Comparison of ENCODE assay signal across 10 cellular contexts in genomic region chr17:77436481-77436880, GRCh38.
DNase-seq lines count a peak whose midpoint lies in the region; ATAC-seq and TF ChIP-seq lines count a peak whose summit lies in the region.
"Had no signal": no experiment of that assay in that cellular context is flagged by ENCODE, and none has a peak within 500 bp of the region (broad histone marks: within the 10 kb centered on the region; RNA-seq: fewer than 3 reads in every experiment).

No MANE protein-coding gene starts in this region.

- H3K36me3 ChIP-seq in KMS-11 (ENCODE audit: insufficient read depth), result no peaks in the 10 kb centered on the region
- no peaks in the 10 kb centered on the region for H3K36me3 ChIP-seq in neural progenitor cell

- peaks cover 97% of the 10 kb centered on the region for H3K4me1 Mint-ChIP-seq in CD4-positive, alpha-beta T cell (ENCODE audit: low read depth)
- peaks cover 87% of the 10 kb centered on the region for H3K4me1 Mint-ChIP-seq in dendritic cell treated with granulocyte-macrophage colony-stimulating factor and Interleukin-4, amounts not matched to agents 40 ng/mL and 50 ng/mL, for 4 days (ENCODE audit: low read depth)
- H3K4me1 Mint-ChIP-seq in neural progenitor cell, result peaks cover 81% of the 10 kb centered on the region

- H3K4me3 ChIP-seq in KMS-11 (IDR thresholded peaks at IDR 0.05; ENCODE audit: insufficient read depth, low read depth, low read length) (no peak overlapping the region), neural progenitor cell (peak overlapping the region; percentile 16)
- H3K4me3 ChIP-seq: body of pancreas had no signal

- H3K27ac ChIP-seq in CD4-positive, alpha-beta T cell (ENCODE audit: low read depth, low read length), result peak overlapping the region; percentile 98
- H3K27ac ChIP-seq in KMS-11 (peak overlapping the region; percentile 96), neural progenitor cell (peak overlapping the region; percentile 86)
- H3K27ac ChIP-seq: body of pancreas had no signal

- H3K4me1 ChIP-seq in KMS-11 (ENCODE audit: low read depth, poor library complexity, severe bottlenecking) (peaks cover 98% of the 10 kb centered on the region), neural progenitor cell (peaks cover 52% of the 10 kb centered on the region)

- CTCF ChIA-PET in CD4-positive, alpha-beta T cell (lab: Charles Lee), result interaction anchor here (0.7 to 3.3 kb wide), 9 partner anchors 9 to 105 kb away, joined by 3 to 19 read pairs (median 4); no protein-coding TSS in a partner anchor

- H3K27ac Mint-ChIP-seq in CD4-positive, alpha-beta T cell, result peak overlapping the region; percentile 93
- H3K27ac Mint-ChIP-seq in dendritic cell treated with granulocyte-macrophage colony-stimulating factor and Interleukin-4, amounts not matched to agents 40 ng/mL and 50 ng/mL, for 4 days, result peak overlapping the region; percentile 34
- H3K27ac Mint-ChIP-seq in neural progenitor cell, result no peak overlapping the region

- DNase-seq in CD4-positive, alpha-beta T cell, result peak in 1 of 10 experiments; percentile 32
- DNase-seq in neural progenitor cell (ENCODE audit: low spot score) (no peak), dermis blood vessel endothelial cell (no peak), NCI-H2081 treated with DMSO at 0.1 percent for 48 hours (lab: John Stamatoyannopoulos, UW) (no peak)
- DNase-seq: GOT3 had no signal

- peaks cover 27% of the 10 kb centered on the region for H3F3A ChIP-seq in neural progenitor cell (ENCODE audit: low read depth)

- no peaks in the 10 kb centered on the region for H4K20me1 ChIP-seq in KMS-11 (ENCODE audit: insufficient read depth)
- peaks cover 89% of the 10 kb centered on the region for H4K20me1 ChIP-seq in neural progenitor cell (ENCODE audit: low read depth)

- peak overlapping the region; percentile 96 for H3K4me3 Mint-ChIP-seq in CD4-positive, alpha-beta T cell
- H3K4me3 Mint-ChIP-seq in dendritic cell treated with granulocyte-macrophage colony-stimulating factor and Interleukin-4, amounts not matched to agents 40 ng/mL and 50 ng/mL, for 4 days, result peak overlapping the region; percentile 34
- peak overlapping the region; percentile 30 for H3K4me3 Mint-ChIP-seq in neural progenitor cell

- H3K79me2 ChIP-seq in KMS-11 (ENCODE audit: insufficient read depth, low read depth) (peaks cover 87% of the 10 kb centered on the region), neural progenitor cell (ENCODE audit: low read depth) (peaks cover 88% of the 10 kb centered on the region)

- H3K36me3 Mint-ChIP-seq in CD4-positive, alpha-beta T cell (ENCODE audit: low read depth), result peaks cover 20% of the 10 kb centered on the region
- H3K36me3 Mint-ChIP-seq in dendritic cell treated with granulocyte-macrophage colony-stimulating factor and Interleukin-4, amounts not matched to agents 40 ng/mL and 50 ng/mL, for 4 days (ENCODE audit: low read depth), result peaks cover 54% of the 10 kb centered on the region
- H3K36me3 Mint-ChIP-seq in neural progenitor cell, result no peaks in the 10 kb centered on the region

- POLR2A ChIA-PET in CD4-positive, alpha-beta T cell (lab: Charles Lee), result interaction anchor here (0.7 to 29.0 kb wide), 11 partner anchors 8 to 522 kb away, joined by 3 to 681 read pairs (median 26); partner anchors contain the start of gene TNRC6C

- no peaks in the 10 kb centered on the region for H3K9me3 ChIP-seq in CD4-positive, alpha-beta T cell (ENCODE audit: control insufficient read depth, low read length)
- H3K9me3 ChIP-seq in neural progenitor cell (ENCODE audit: low read depth), result no peaks in the 10 kb centered on the region
- H3K9me3 ChIP-seq: body of pancreas had no signal

- no peak for TF ChIP-seq CTCF in CD4-positive, alpha-beta T cell (IDR thresholded peaks at IDR 0.05)
- TF ChIP-seq CTCF in KMS-11 (conservative IDR thresholded peaks at IDR 0.05; ENCODE audit: low read depth, low read length) (no peak), neural progenitor cell (IDR thresholded peaks at IDR 0.05) (no peak)

- intact Hi-C loops in CD4-positive, alpha-beta T cell (cut with DNase I, micrococcal nuclease), result no loop called here
- intact Hi-C loops in dendritic cell treated with granulocyte-macrophage colony-stimulating factor and Interleukin-4, amounts not matched to agents 40 ng/mL and 50 ng/mL, for 4 days (cut with micrococcal nuclease), result loop anchor here (5.0 kb wide), 1 partner anchor 36 kb away; no protein-coding TSS in a partner anchor

- peak overlapping the region; percentile 3; the same call in 1 of the 2 replicates for H3K9ac ChIP-seq in KMS-11
- no peak overlapping the region for H3K9ac ChIP-seq in neural progenitor cell

- ATAC-seq in CD4-positive, alpha-beta T cell (ENCODE audit: poor library complexity), result no peak
- ATAC-seq in GM21529 (IDR thresholded peaks at IDR 0.05; ENCODE audit: unreplicated experiment), result no peak
- ATAC-seq in GM19035 (IDR thresholded peaks at IDR 0.05; ENCODE audit: unreplicated experiment), result no peak
- ATAC-seq: body of pancreas had no signal

- no peaks in the 10 kb centered on the region for H3K27me3 Mint-ChIP-seq in CD4-positive, alpha-beta T cell
- H3K27me3 Mint-ChIP-seq in dendritic cell treated with granulocyte-macrophage colony-stimulating factor and Interleukin-4, amounts not matched to agents 40 ng/mL and 50 ng/mL, for 4 days, result peaks cover 2% of the 10 kb centered on the region
- H3K27me3 Mint-ChIP-seq in neural progenitor cell (ENCODE audit: insufficient read depth, low read depth), result peaks cover 2% of the 10 kb centered on the region

- H2AFZ ChIP-seq in KMS-11 (ENCODE audit: low read depth) (no peak overlapping the region), neural progenitor cell (replicated peaks) (no peak overlapping the region)

- no peaks in the 10 kb centered on the region for H3K9me3 Mint-ChIP-seq in CD4-positive, alpha-beta T cell
- H3K9me3 Mint-ChIP-seq in dendritic cell treated with granulocyte-macrophage colony-stimulating factor and Interleukin-4, amounts not matched to agents 40 ng/mL and 50 ng/mL, for 4 days, result no peaks in the 10 kb centered on the region
- H3K9me3 Mint-ChIP-seq in neural progenitor cell, result no peaks in the 10 kb centered on the region

- H3K27me3 ChIP-seq in CD4-positive, alpha-beta T cell (ENCODE audit: control insufficient read depth, insufficient read depth, low read length), result no peaks in the 10 kb centered on the region
- H3K27me3 ChIP-seq in KMS-11 (ENCODE audit: insufficient read depth, low read depth) (no peaks in the 10 kb centered on the region), neural progenitor cell (no peaks in the 10 kb centered on the region)
- H3K27me3 ChIP-seq: body of pancreas had no signal

- H3K4me2 ChIP-seq in KMS-11 (peak overlapping the region; percentile 82; the same call in 1 of the 2 replicates), neural progenitor cell (peak overlapping the region; percentile 69)

Comparison
In these comparisons a context has a peak if more than half of its experiments do, and no peak if none do; other contexts are left out.
1. H3K4me3 Mint-ChIP-seq: peak in every context shown above with its lines; median percentile 96 in CD4-positive, alpha-beta T cell; 34 in dendritic cell treated with granulocyte-macrophage colony-stimulating factor and Interleukin-4, amounts not matched to agents 40 ng/mL and 50 ng/mL, for 4 days; 30 in neural progenitor cell.